Comparison of ENCODE assay signal across 1 cellular context in genomic region chr16:67431805-67432476, GRCh38.
TF ChIP-seq lines count a peak whose summit lies in the region.

No MANE protein-coding gene starts in this region.

TF ChIP-seq in A549, 52 proteins besides CTCF, POLR2A, EP300 and RAD21:
- TF ChIP-seq, protein P1, sequence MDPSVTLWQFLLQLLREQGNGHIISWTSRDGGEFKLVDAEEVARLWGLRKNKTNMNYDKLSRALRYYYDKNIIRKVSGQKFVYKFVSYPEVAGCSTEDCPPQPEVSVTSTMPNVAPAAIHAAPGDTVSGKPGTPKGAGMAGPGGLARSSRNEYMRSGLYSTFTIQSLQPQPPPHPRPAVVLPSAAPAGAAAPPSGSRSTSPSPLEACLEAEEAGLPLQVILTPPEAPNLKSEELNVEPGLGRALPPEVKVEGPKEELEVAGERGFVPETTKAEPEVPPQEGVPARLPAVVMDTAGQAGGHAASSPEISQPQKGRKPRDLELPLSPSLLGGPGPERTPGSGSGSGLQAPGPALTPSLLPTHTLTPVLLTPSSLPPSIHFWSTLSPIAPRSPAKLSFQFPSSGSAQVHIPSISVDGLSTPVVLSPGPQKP (IDR thresholded peaks at IDR 0.05; ENCODE audit: low read depth, low read length) = no peak
- no peak for TF ChIP-seq ZC3H11A (IDR thresholded peaks at IDR 0.05)
